ENCODE assay signal across 8 cellular contexts in genomic region chr1:203278885-203279406, GRCh38. TPM values are rescaled to one million over a fixed set of nuclear protein-coding genes. Genes with fewer than 3 reads are reported as not detected.
A peak's percentile ranks its signal among the peaks of the same experiment; 100 is the strongest.
DNase-seq lines count a peak whose midpoint lies in the region; ATAC-seq and TF ChIP-seq lines count a peak whose summit lies in the region.
"Had no signal": no experiment of that assay in that cellular context is flagged by ENCODE, and none has a peak within 500 bp of the region (broad histone marks: within the 10 kb centered on the region; RNA-seq: fewer than 3 reads in every experiment).

No MANE protein-coding gene starts in this region.

- no peak overlapping the region for H3K4me3 Mint-ChIP-seq in activated naive CD8-positive, alpha-beta T cell treated with anti-CD3 and anti-CD28 coated beads for 36 hours
- H3K4me3 Mint-ChIP-seq in stimulated activated memory B cell treated with anti-CD40 and anti-IgM and Interleukin-4, amounts not matched to agents 10 μg/mL and 1 μg/mL and 100 μg/mL, for 72 hours: peak overlapping the region; percentile 6

- peaks cover 64% of the 10 kb centered on the region for H3K4me1 Mint-ChIP-seq in activated naive CD8-positive, alpha-beta T cell treated with anti-CD3 and anti-CD28 coated beads for 36 hours
- H3K4me1 Mint-ChIP-seq in stimulated activated memory B cell treated with anti-CD40 and anti-IgM and Interleukin-4, amounts not matched to agents 10 μg/mL and 1 μg/mL and 100 μg/mL, for 72 hours: peaks cover 82% of the 10 kb centered on the region

- no peaks in the 10 kb centered on the region for H3K27me3 Mint-ChIP-seq in activated naive CD8-positive, alpha-beta T cell treated with anti-CD3 and anti-CD28 coated beads for 36 hours
- no peaks in the 10 kb centered on the region for H3K27me3 Mint-ChIP-seq in stimulated activated memory B cell treated with anti-CD40 and anti-IgM and Interleukin-4, amounts not matched to agents 10 μg/mL and 1 μg/mL and 100 μg/mL, for 72 hours

- peaks cover 10% of the 10 kb centered on the region; the same call in 1 of the 2 replicates for H3K79me2 ChIP-seq in KMS-11 (ENCODE audit: insufficient read depth, low read depth)

- H3K9ac ChIP-seq in KMS-11: no peak overlapping the region

- peak overlapping the region; percentile 38; the same call in 1 of the 2 replicates for H3K4me2 ChIP-seq in KMS-11

- H3K27ac ChIP-seq in KMS-11: no peak overlapping the region

- H3K36me3 Mint-ChIP-seq in activated naive CD8-positive, alpha-beta T cell treated with anti-CD3 and anti-CD28 coated beads for 36 hours: no peaks in the 10 kb centered on the region
- no peaks in the 10 kb centered on the region for H3K36me3 Mint-ChIP-seq in stimulated activated memory B cell treated with anti-CD40 and anti-IgM and Interleukin-4, amounts not matched to agents 10 μg/mL and 1 μg/mL and 100 μg/mL, for 72 hours

- H3K36me3 ChIP-seq in KMS-11 (ENCODE audit: insufficient read depth): no peaks in the 10 kb centered on the region

- H3K27me3 ChIP-seq in KMS-11 (ENCODE audit: insufficient read depth, low read depth): no peaks in the 10 kb centered on the region

- H3K27ac Mint-ChIP-seq in activated naive CD8-positive, alpha-beta T cell treated with anti-CD3 and anti-CD28 coated beads for 36 hours: peak overlapping the region; percentile 86
- peak overlapping the region; percentile 88 for H3K27ac Mint-ChIP-seq in stimulated activated memory B cell treated with anti-CD40 and anti-IgM and Interleukin-4, amounts not matched to agents 10 μg/mL and 1 μg/mL and 100 μg/mL, for 72 hours

- no peak for ATAC-seq in stimulated activated memory B cell treated with anti-CD40 and anti-IgM and Interleukin-4, amounts not matched to agents 10 μg/mL and 1 μg/mL and 100 μg/mL, for 72 hours
- ATAC-seq in GM21576 (IDR thresholded peaks at IDR 0.05; ENCODE audit: unreplicated experiment): no peak

- H4K20me1 ChIP-seq in KMS-11 (ENCODE audit: insufficient read depth): no peaks in the 10 kb centered on the region

- TF ChIP-seq CTCF in KMS-11 (conservative IDR thresholded peaks at IDR 0.05; ENCODE audit: low read depth, low read length): no peak

- H3K9me3 Mint-ChIP-seq in activated naive CD8-positive, alpha-beta T cell treated with anti-CD3 and anti-CD28 coated beads for 36 hours: no peaks in the 10 kb centered on the region
- H3K9me3 Mint-ChIP-seq in stimulated activated memory B cell treated with anti-CD40 and anti-IgM and Interleukin-4, amounts not matched to agents 10 μg/mL and 1 μg/mL and 100 μg/mL, for 72 hours: peaks cover 4% of the 10 kb centered on the region

- H3K4me1 ChIP-seq in KMS-11 (ENCODE audit: low read depth, poor library complexity, severe bottlenecking): peaks cover 79% of the 10 kb centered on the region

- no peak for DNase-seq in activated naive CD8-positive, alpha-beta T cell treated with anti-CD3 and anti-CD28 coated beads for 36 hours
- DNase-seq in left kidney (ENCODE audit: low read depth, low spot score) (peak; percentile 30), A172 (ENCODE audit: low spot score) (no peak), UCSD-AML1 (lab: John Stamatoyannopoulos, UW; ENCODE audit: unreplicated experiment) (no peak)

- no peak overlapping the region for H3K4me3 ChIP-seq in KMS-11 (IDR thresholded peaks at IDR 0.05; ENCODE audit: insufficient read depth, low read depth, low read length)

- no peak overlapping the region for H2AFZ ChIP-seq in KMS-11 (ENCODE audit: low read depth)

RNA-seq across cellular contexts. Expression of gene BTG2, which starts 26.4 kb away (rescaled TPM):
- total RNA-seq in activated naive CD8-positive, alpha-beta T cell treated with anti-CD3 and anti-CD28 coated beads for 36 hours: 10 to 100 TPM; 74.7 to 81.2 TPM
- 11.3 and 13.2 TPM in 2 replicates for total RNA-seq in A172 (2014; rRNA removed; shearing (Covaris generic))

RNA-seq across cellular contexts. Expression of gene CHIT1, which starts 49.5 kb away (rescaled TPM):
- under 1 TPM; 0.21 to 0.56 TPM for total RNA-seq in activated naive CD8-positive, alpha-beta T cell treated with anti-CD3 and anti-CD28 coated beads for 36 hours
- total RNA-seq in A172 (2014; rRNA removed; shearing (Covaris generic)): 0.14 TPM in 1 of 2 replicates, not detected in the other
- total RNA-seq: glomerular endothelial cell had no signal
